In genomic region chr17:360141-360705, GRCh38 we compare ENCODE assay signal across 20 cellular contexts. TPM values are rescaled to one million over a fixed set of nuclear protein-coding genes. Genes with fewer than 3 reads are reported as not detected.
DNase-seq lines count a peak whose midpoint lies in the region; TF ChIP-seq lines count a peak whose summit lies in the region.
"Had no signal": no experiment of that assay in that cellular context is flagged by ENCODE, and none has a peak within 500 bp of the region (broad histone marks: within the 10 kb centered on the region; RNA-seq: fewer than 3 reads in every experiment).

No MANE protein-coding gene starts in this region.

- H3K4me1 Mint-ChIP-seq in H9 (peaks cover 2 to 12% of the 10 kb centered on the region in 2 experiments; a peak in 2 of 4 replicates), endodermal cell (no peaks in the 10 kb centered on the region), mesothelial cell of epicardium (peaks cover 9% of the 10 kb centered on the region)

- no peak overlapping the region for H2AK5ac ChIP-seq in H9 (ENCODE audit: insufficient read length, low read length)

- no peak overlapping the region for H3K56ac ChIP-seq in H9 (ENCODE audit: insufficient read length, low read depth, low read length)

- H3K14ac ChIP-seq in H9 (ENCODE audit: insufficient read depth, low read length): no peak overlapping the region

- no peak for TF ChIP-seq POLR2A in prostate gland (IDR thresholded peaks at IDR 0.05)

- H2AFZ ChIP-seq in H9 (ENCODE audit: low read length): no peak overlapping the region
- H2AFZ ChIP-seq: GM23248 had no signal

- H2BK120ac ChIP-seq in H9 (ENCODE audit: low read depth, low read length, poor library complexity, severe bottlenecking): no peak overlapping the region

- no peak overlapping the region for H3K18ac ChIP-seq in H9 (ENCODE audit: insufficient read length, low read depth, low read length)

- no peak for DNase-seq in H9
- no peak for DNase-seq in endodermal cell
- DNase-seq in mesothelial cell of epicardium (ENCODE audit: low spot score in 2 of 2, unreplicated experiment in 2 of 2): no peak
- peak; percentile 79 for DNase-seq in retina
- DNase-seq in left ventricle myocardium inferior: no peak
- no peak for DNase-seq in NCI-H1105 treated with DMSO at 0.1 percent for 48 hours (lab: John Stamatoyannopoulos, UW)
- no peak for DNase-seq in prostate gland (ENCODE audit: low spot score)
- DNase-seq: GM23248, Karpas-422, MV-4-11, NCI-H1694, NCI-H2081, NCI-H2171, NCI-H446, NCI-H526, OCI-M1 had no signal

- peaks cover 11 to 15% of the 10 kb centered on the region in 2 experiments for H3K9me3 Mint-ChIP-seq in H9
- H3K9me3 Mint-ChIP-seq in endodermal cell: peaks cover 19% of the 10 kb centered on the region
- H3K9me3 Mint-ChIP-seq in mesothelial cell of epicardium: no peaks in the 10 kb centered on the region

- no peak overlapping the region for H3T11ph ChIP-seq in H9 (ENCODE audit: low read length)

- no peaks in the 10 kb centered on the region for H3K79me1 ChIP-seq in H9 (ENCODE audit: insufficient read depth, low read depth, low read length, poor library complexity, severe bottlenecking)

- H4K8ac ChIP-seq in H9 (replicated peaks; ENCODE audit: insufficient read length, low read depth, low read length): no peak overlapping the region

- no peak overlapping the region for H2BK12ac ChIP-seq in H9 (ENCODE audit: insufficient read length, low read depth, low read length)

- H2BK15ac ChIP-seq in H9 (ENCODE audit: low read depth, low read length): no peak overlapping the region

- no peaks in the 10 kb centered on the region for H3K23me2 ChIP-seq in H9 (ENCODE audit: insufficient read length, low read depth, low read length, poor library complexity, severe bottlenecking)

- H3K4me2 ChIP-seq in H9 (ENCODE audit: insufficient read depth, insufficient read length, low read length): no peak overlapping the region
- H3K4me2 ChIP-seq: A549 had no signal

- H2BK20ac ChIP-seq in H9 (ENCODE audit: low read depth, low read length, poor library complexity, severe bottlenecking): no peak overlapping the region

- H3K4me3 Mint-ChIP-seq in H9 (no peak overlapping the region), endodermal cell (no peak overlapping the region), mesothelial cell of epicardium (no peak overlapping the region)
- H3K4me3 Mint-ChIP-seq: B cell, CD14-positive monocyte had no signal

- TF ChIP-seq CTCF in H9 (conservative IDR thresholded peaks at IDR 0.05) (no peak), endodermal cell (conservative IDR thresholded peaks at IDR 0.05) (no peak), mesothelial cell of epicardium (IDR thresholded peaks at IDR 0.05; ENCODE audit: unreplicated experiment) (no peak), left ventricle myocardium inferior (IDR thresholded peaks at IDR 0.05; ENCODE audit: borderline replicate concordance) (no peak), prostate gland (IDR thresholded peaks at IDR 0.05) (no peak)

- peaks cover 6 to 13% (median 8%) of the 10 kb centered on the region in 3 experiments for H3K36me3 Mint-ChIP-seq in H9 (ENCODE audit: insufficient read depth in 1 of 3, low read depth in 3 of 3)
- peaks cover 15% of the 10 kb centered on the region for H3K36me3 Mint-ChIP-seq in endodermal cell (ENCODE audit: low read depth)
- peaks cover 4% of the 10 kb centered on the region for H3K36me3 Mint-ChIP-seq in mesothelial cell of epicardium

- no peak overlapping the region for H3K9ac ChIP-seq in H9 (ENCODE audit: extremely low read depth, insufficient read length, low read length)
- no peak overlapping the region for H3K9ac ChIP-seq in endodermal cell (ENCODE audit: extremely low read depth, low read length, poor library complexity, severe bottlenecking)
- H3K9ac ChIP-seq: GM23248 had no signal

- no peak overlapping the region for H4K91ac ChIP-seq in H9 (ENCODE audit: insufficient read length, low read depth, low read length)

- no peaks in the 10 kb centered on the region for H3K36me3 ChIP-seq in endodermal cell (ENCODE audit: control insufficient read depth, insufficient read depth, low read length)
- H3K36me3 ChIP-seq in left ventricle myocardium inferior: no peaks in the 10 kb centered on the region
- H3K36me3 ChIP-seq in prostate gland: no peaks in the 10 kb centered on the region
- H3K36me3 ChIP-seq: SJSA1 had no signal

- H3K27me3 ChIP-seq in H9 (ENCODE audit: insufficient read depth, low read length) (no peaks in the 10 kb centered on the region), endodermal cell (ENCODE audit: control insufficient read depth, insufficient read depth, low read length, poor library complexity, severe bottlenecking) (no peaks in the 10 kb centered on the region), left ventricle myocardium inferior (ENCODE audit: low read depth) (peaks cover 3% of the 10 kb centered on the region), prostate gland (replicated peaks; ENCODE audit: insufficient read depth) (no peaks in the 10 kb centered on the region)
- H3K27me3 ChIP-seq: SJSA1 had no signal

- H3K27ac ChIP-seq in H9 (ENCODE audit: insufficient read length, low read depth, low read length): no peak overlapping the region
- H3K27ac ChIP-seq in endodermal cell (ENCODE audit: low read depth, low read length): peak overlapping the region; percentile 26
- no peak overlapping the region for H3K27ac ChIP-seq in left ventricle myocardium inferior (replicated peaks)
- H3K27ac ChIP-seq in prostate gland: no peak overlapping the region
- H3K27ac ChIP-seq: A549, GM23248, SJSA1 had no signal

- no peaks in the 10 kb centered on the region for H4K20me1 ChIP-seq in H9 (ENCODE audit: control insufficient read depth, insufficient read depth, insufficient read length)

- H3K27ac Mint-ChIP-seq in H9 (peak overlapping the region in 2 of 3 experiments; percentile 3 to 68; a peak in 1 of 7 replicates), endodermal cell (no peak overlapping the region), mesothelial cell of epicardium (peak overlapping the region; percentile 28)
- H3K27ac Mint-ChIP-seq: B cell, CD14-positive monocyte had no signal

- H3K23ac ChIP-seq in H9 (ENCODE audit: insufficient read length, low read depth, low read length): no peak overlapping the region

- no peaks in the 10 kb centered on the region; the same call in none of the 2 replicates for H3K27me3 Mint-ChIP-seq in H9 (ENCODE audit: low read depth)
- H3K27me3 Mint-ChIP-seq in endodermal cell (ENCODE audit: insufficient read depth): no peaks in the 10 kb centered on the region
- no peaks in the 10 kb centered on the region for H3K27me3 Mint-ChIP-seq in mesothelial cell of epicardium (ENCODE audit: low read depth)

- intact Hi-C loops in left ventricle myocardium inferior (cut with micrococcal nuclease) (no loop called here), prostate gland (cut with DNase I) (no loop called here)

- H4K5ac ChIP-seq in H9 (ENCODE audit: insufficient read length, low read depth, low read length): no peak overlapping the region

- H3K4ac ChIP-seq in H9 (ENCODE audit: low read depth, low read length): no peak overlapping the region

- H3K9me3 ChIP-seq in H9 (ENCODE audit: control insufficient read depth, low read depth, low read length) (no peaks in the 10 kb centered on the region), endodermal cell (ENCODE audit: control insufficient read depth, low read length) (no peaks in the 10 kb centered on the region), left ventricle myocardium inferior (replicated peaks) (no peaks in the 10 kb centered on the region), prostate gland (no peaks in the 10 kb centered on the region)
- H3K9me3 ChIP-seq: A549, SJSA1 had no signal

- no peaks in the 10 kb centered on the region for H3K79me2 ChIP-seq in H9 (ENCODE audit: insufficient read depth, low read length)

- H3K4me3 ChIP-seq in endodermal cell (ENCODE audit: low read length) (no peak overlapping the region), left ventricle myocardium inferior (no peak overlapping the region), prostate gland (no peak overlapping the region)
- H3K4me3 ChIP-seq: A549, GM23248, SJSA1 had no signal

- H3K4me1 ChIP-seq in H9 (ENCODE audit: insufficient read depth, low read length): no peaks in the 10 kb centered on the region
- H3K4me1 ChIP-seq in endodermal cell (ENCODE audit: control insufficient read depth, insufficient read depth, low read length): no peaks in the 10 kb centered on the region
- peaks cover 8% of the 10 kb centered on the region for H3K4me1 ChIP-seq in left ventricle myocardium inferior
- no peaks in the 10 kb centered on the region for H3K4me1 ChIP-seq in prostate gland (replicated peaks)
- H3K4me1 ChIP-seq: SJSA1 had no signal

- no CpG with 5 or more reads among the region's 19 CpGs for WGBS in H9 (ENCODE audit: extremely low coverage, insufficient read length, low lambda C conversion rate)
- WGBS in endodermal cell (ENCODE audit: insufficient coverage in 1 of 2, insufficient read length in 1 of 2), 2 experiments: 76 to 83% methylated on average over 13 to 19 of the region's 19 CpGs
- 78% methylated on average over 19 of the region's 19 CpGs for WGBS in prostate gland

- no peak overlapping the region for H2BK5ac ChIP-seq in H9 (ENCODE audit: insufficient read length, low read length)

RNA-seq across cellular contexts. Expression of gene RPH3AL, which starts 7.6 kb away (rescaled TPM):
- total RNA-seq in H9 (2021) (2.3 and 3.0 TPM in 2 replicates), endodermal cell (10 to 100 TPM; 14.7 to 16.9 TPM), mesothelial cell of epicardium (13.6 to 16.9 TPM (median 15.4 TPM) in 3 replicates), left ventricle myocardium inferior (4.0 TPM), prostate gland (10 to 100 TPM; 11.7 to 17.8 TPM)
- polyA plus RNA-seq in endodermal cell (2013, experiment 1 of 2): 4.1 TPM
- 4.6 TPM for polyA plus RNA-seq in endodermal cell (2013, experiment 2 of 2)
